In the genomic region with DNA sequence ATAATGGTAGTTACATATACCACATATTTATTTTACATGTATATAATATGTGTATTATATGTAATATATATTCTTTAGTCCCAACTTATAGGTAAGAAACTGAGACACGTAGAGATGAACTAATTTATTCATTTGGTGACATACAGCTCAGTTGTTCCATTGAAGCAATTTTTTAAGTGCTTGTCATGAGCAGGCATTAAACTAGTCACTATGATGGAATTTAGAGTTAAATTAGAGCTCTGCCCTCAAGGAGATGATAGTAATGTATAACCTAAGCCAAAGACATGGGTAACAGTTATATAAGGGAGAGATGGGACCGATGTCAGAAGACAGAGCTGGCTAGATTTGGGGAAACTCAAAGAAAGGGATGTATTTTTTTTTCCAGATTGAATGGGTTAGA, we compare ENCODE assay signal across 17 cellular contexts.
DNase-seq lines count a peak whose midpoint lies in the region; ATAC-seq, FAIRE-seq and TF ChIP-seq lines count a peak whose summit lies in the region.
"Had no signal": no experiment of that assay in that cellular context is flagged by ENCODE, and none has a peak within 500 bp of the region (broad histone marks: within the 10 kb centered on the region; RNA-seq: fewer than 3 reads in every experiment).

No MANE protein-coding gene starts in this region.

- ATAC-seq in GM18502 (IDR thresholded peaks at IDR 0.05; ENCODE audit: poor library complexity, unreplicated experiment): no peak
- ATAC-seq in HepG2: no peak

- H3K9me3 ChIP-seq in astrocyte (ENCODE audit: insufficient read depth, low read depth, low read length): no peaks in the 10 kb centered on the region
- H3K9me3 ChIP-seq in HepG2 (ENCODE audit: low read length): no peaks in the 10 kb centered on the region

- H3K36me3 ChIP-seq in astrocyte (ENCODE audit: insufficient read depth, low read length) (no peaks in the 10 kb centered on the region), HepG2 (replicated peaks in 1 of 2; ENCODE audit: control insufficient read depth in 1 of 2, insufficient read depth in 2 of 2, low read length in 2 of 2) (no peaks in the 10 kb centered on the region)

- no peak overlapping the region for H3K4me3 ChIP-seq in astrocyte (ENCODE audit: insufficient read depth, low read depth, low read length)
- no peak overlapping the region for H3K4me3 ChIP-seq in HepG2 (replicated peaks in 1 of 3; ENCODE audit: insufficient read depth in 1 of 3, low read depth in 2 of 3, low read length in 3 of 3)

- H3K27ac Mint-ChIP-seq in astrocyte (ENCODE audit: unreplicated experiment): no peak overlapping the region
- H3K27ac Mint-ChIP-seq: B cell; CD4-positive, alpha-beta T cell had no signal

- 0% methylated on average over 2 of the region's 2 CpGs for WGBS in HepG2 (ENCODE audit: low lambda C conversion rate)

- TF ChIP-seq RAD21 in HepG2 (CRISPR knock-in tag; IDR thresholded peaks at IDR 0.05): no peak

- FAIRE-seq in astrocyte (lab: Jason Lieb, UNC) (no peak), HepG2 (lab: Jason Lieb, UNC) (no peak)
- FAIRE-seq: D721Med had no signal

- H3K79me2 ChIP-seq in astrocyte (ENCODE audit: insufficient read depth, low read length): no peaks in the 10 kb centered on the region
- no peaks in the 10 kb centered on the region for H3K79me2 ChIP-seq in HepG2 (ENCODE audit: insufficient read depth, low read length)

- H3K9me3 Mint-ChIP-seq in astrocyte (ENCODE audit: unreplicated experiment): peaks cover 4% of the 10 kb centered on the region
- H3K9me3 Mint-ChIP-seq: CD4-positive, alpha-beta T cell had no signal

- TF ChIP-seq POLR2A in HepG2 (IDR thresholded peaks at IDR 0.05; ENCODE audit: insufficient read depth in 1 of 2, low read depth in 2 of 2, low read length in 2 of 2): no peak

- TF ChIP-seq EP300 in HepG2 (IDR thresholded peaks at IDR 0.05; ENCODE audit: low read depth in 2 of 2, low read length in 2 of 2) (no peak), HepG2 (CRISPR knock-in tag; IDR thresholded peaks at IDR 0.05; ENCODE audit: borderline replicate concordance) (no peak)

- TF ChIP-seq CTCF in astrocyte (IDR thresholded peaks at IDR 0.05; ENCODE audit: insufficient read depth, low read depth, low read length) (no peak), HepG2 (CRISPR knock-in tag; IDR thresholded peaks at IDR 0.05) (no peak)

- H3K4me1 ChIP-seq in astrocyte (ENCODE audit: insufficient read depth, low read length) (peaks cover 4% of the 10 kb centered on the region), HepG2 (ENCODE audit: insufficient read depth, low read length) (peaks cover 7% of the 10 kb centered on the region; the same call in 1 of the 2 replicates)

- BruUV-seq in HepG2 (replicated peaks; lab: Mats Ljungman, UMichigan): no TSS peak

- POLR2A ChIA-PET in HepG2 (lab: Yijun Ruan, JAX): no interaction called here

- H2AFZ ChIP-seq in astrocyte (ENCODE audit: low read depth, low read length) (no peak overlapping the region), HepG2 (ENCODE audit: low read length) (no peak overlapping the region)

- intact Hi-C loops in HepG2 (cut with micrococcal nuclease; ENCODE audit: unreplicated experiment): no loop called here

- no peaks in the 10 kb centered on the region for H3K27me3 ChIP-seq in astrocyte (ENCODE audit: insufficient read depth, low read length)
- H3K27me3 ChIP-seq in HepG2 (ENCODE audit: control insufficient read depth in 1 of 2, insufficient read depth in 2 of 2, low read length in 2 of 2): no peaks in the 10 kb centered on the region; a peak in 1 of 5 replicates

- in situ Hi-C loops in HepG2 (cut with HindIII; ENCODE audit: extremely low pct_ligation_motif_present, low pct_unique_long_range_greater_than_20kb): no loop called here

- no peak overlapping the region for H3K4me3 Mint-ChIP-seq in astrocyte (ENCODE audit: unreplicated experiment)
- H3K4me3 Mint-ChIP-seq: B cell; CD4-positive, alpha-beta T cell had no signal

- peaks cover 10% of the 10 kb centered on the region for H3K4me1 Mint-ChIP-seq in astrocyte (ENCODE audit: low read depth, unreplicated experiment)
- H3K4me1 Mint-ChIP-seq: B cell had no signal

- no peak overlapping the region for H3K27ac ChIP-seq in astrocyte (ENCODE audit: low read depth, low read length)
- H3K27ac ChIP-seq in HepG2 (ENCODE audit: extremely low read length, insufficient read depth, low read length): no peak overlapping the region

- no peaks in the 10 kb centered on the region for H3K36me3 Mint-ChIP-seq in astrocyte (ENCODE audit: low read depth, unreplicated experiment)

- H3K4me2 ChIP-seq in astrocyte (ENCODE audit: low read length) (no peak overlapping the region), HepG2 (ENCODE audit: low read depth, low read length) (no peak overlapping the region)

- no peaks in the 10 kb centered on the region for H3K27me3 Mint-ChIP-seq in astrocyte (ENCODE audit: low read depth, unreplicated experiment)
- H3K27me3 Mint-ChIP-seq: B cell; CD4-positive, alpha-beta T cell had no signal

- H3K9ac ChIP-seq in astrocyte (ENCODE audit: low read length) (no peak overlapping the region), HepG2 (ENCODE audit: insufficient read depth, low read depth, low read length) (no peak overlapping the region)

- peak; percentile 81 for DNase-seq in EH (ENCODE audit: low read depth)
- peak; percentile 33 for DNase-seq in LHCN-M2 (ENCODE audit: low read depth)
- peak; percentile 25 for DNase-seq in astrocyte (ENCODE audit: low read depth)
- peak; percentile 3 for DNase-seq in kidney glomerular epithelial cell (lab: John Stamatoyannopoulos, UW)
- DNase-seq in HK-2 (ENCODE audit: unreplicated experiment): no peak
- no peak for DNase-seq in NCI-H748 treated with DMSO at 0.1 percent for 48 hours (lab: John Stamatoyannopoulos, UW)
- no peak for DNase-seq in HepG2 (ENCODE audit: low spot score)
- DNase-seq: CD4-positive, alpha-beta T cell; DMS79 treated with DMSO at 0.1 percent for 48 hours; NCI-H1417; NCI-H2227 treated with DMSO at 0.1 percent for 48 hours; NCI-H526; NK-92 treated with Interleukin-12 subunit alpha and Interleukin-12 subunit beta, amount 100 ng/mL, for 24 hours; OCI-M1 had no signal

- CTCF ChIA-PET in HepG2 (lab: Yijun Ruan, JAX; ENCODE audit: low intra/inter-chr PET ratio, low total read pairs): no interaction called here

- H4K20me1 ChIP-seq in astrocyte (ENCODE audit: insufficient read depth, low read length) (no peaks in the 10 kb centered on the region), HepG2 (ENCODE audit: insufficient read depth, low read length) (no peaks in the 10 kb centered on the region)

TF ChIP-seq in HepG2, 621 proteins besides CTCF, POLR2A, EP300 and RAD21:
- TF ChIP-seq SYNCRIP (IDR thresholded peaks at IDR 0.05; ENCODE audit: insufficient read depth, low read depth, low read length) (no peak), NFIB (CRISPR knock-in tag; IDR thresholded peaks at IDR 0.05; ENCODE audit: borderline replicate concordance) (no peak), SETDB1 (CRISPR knock-in tag; IDR thresholded peaks at IDR 0.05; ENCODE audit: borderline replicate concordance) (no peak), CHD2 (IDR thresholded peaks at IDR 0.05; ENCODE audit: low read depth, low read length) (no peak), PHF5A (CRISPR knock-in tag; IDR thresholded peaks at IDR 0.05; ENCODE audit: low read depth, unreplicated experiment) (no peak), MYC (CRISPR knock-in tag; IDR thresholded peaks at IDR 0.05; ENCODE audit: borderline replicate concordance) (no peak)
- TF ChIP-seq, protein P1, sequence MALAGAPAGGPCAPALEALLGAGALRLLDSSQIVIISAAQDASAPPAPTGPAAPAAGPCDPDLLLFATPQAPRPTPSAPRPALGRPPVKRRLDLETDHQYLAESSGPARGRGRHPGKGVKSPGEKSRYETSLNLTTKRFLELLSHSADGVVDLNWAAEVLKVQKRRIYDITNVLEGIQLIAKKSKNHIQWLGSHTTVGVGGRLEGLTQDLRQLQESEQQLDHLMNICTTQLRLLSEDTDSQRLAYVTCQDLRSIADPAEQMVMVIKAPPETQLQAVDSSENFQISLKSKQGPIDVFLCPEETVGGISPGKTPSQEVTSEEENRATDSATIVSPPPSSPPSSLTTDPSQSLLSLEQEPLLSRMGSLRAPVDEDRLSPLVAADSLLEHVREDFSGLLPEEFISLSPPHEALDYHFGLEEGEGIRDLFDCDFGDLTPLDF (CRISPR knock-in tag; IDR thresholded peaks at IDR 0.05): no peak

Comparison
In these comparisons a context has a peak if more than half of its experiments do, and no peak if none do; other contexts are left out.
1. DNase-seq: peak in EH (single experiment), LHCN-M2 (single experiment), astrocyte (single experiment) and kidney glomerular epithelial cell (single experiment); none in HK-2 (single experiment), NCI-H748 treated with DMSO at 0.1 percent for 48 hours (single experiment) and HepG2 (single experiment).